Comparison of ENCODE assay signal across 15 cellular contexts in genomic region chr14:34368115-34368970, GRCh38.
A peak's percentile ranks its signal among the peaks of the same experiment; 100 is the strongest.
DNase-seq lines count a peak whose midpoint lies in the region; ATAC-seq and TF ChIP-seq lines count a peak whose summit lies in the region.
"Had no signal": no experiment of that assay in that cellular context is flagged by ENCODE, and none has a peak within 500 bp of the region (broad histone marks: within the 10 kb centered on the region; RNA-seq: fewer than 3 reads in every experiment).

No MANE protein-coding gene starts in this region.

- H3K9ac ChIP-seq in colonic mucosa (ENCODE audit: low read depth in 2 of 2, low read length in 2 of 2) = no peak overlapping the region

- no peak overlapping the region for H3K4me3 ChIP-seq in colonic mucosa
- H3K4me3 ChIP-seq in mucosa of descending colon = no peak overlapping the region
- H3K4me3 ChIP-seq: GM23338, SJCRH30, spleen had no signal

- intact Hi-C loops in colonic mucosa (cut with DNase I) = loop anchor here (5.0 kb wide), 1 partner anchor 129 kb away; no protein-coding TSS in a partner anchor
- intact Hi-C loops in mucosa of descending colon (cut with DNase I, micrococcal nuclease) = no loop called here

- no peaks in the 10 kb centered on the region for H3K27me3 ChIP-seq in colonic mucosa
- H3K27me3 ChIP-seq: SJCRH30 had no signal

- H3K4me1 ChIP-seq in colonic mucosa = no peaks in the 10 kb centered on the region
- H3K4me1 ChIP-seq in mucosa of descending colon (ENCODE audit: low read depth) = peaks cover 28% of the 10 kb centered on the region

- H3K27ac ChIP-seq in colonic mucosa = peak overlapping the region; percentile 82
- H3K27ac ChIP-seq: SJCRH30 had no signal

- ATAC-seq in mucosa of descending colon (peak; percentile 85), GM19328 (IDR thresholded peaks at IDR 0.05; ENCODE audit: unreplicated experiment) (no peak), GM18498 (IDR thresholded peaks at IDR 0.05; ENCODE audit: unreplicated experiment) (no peak)
- ATAC-seq: activated CD8-positive, alpha-beta T cell treated with anti-CD3 and anti-CD28 coated beads for 36 hours; GM23338 had no signal

- DNase-seq in DMS153 treated with DMSO at 0.1 percent for 48 hours (lab: John Stamatoyannopoulos, UW; ENCODE audit: unreplicated experiment) = peak; percentile 50
- peak; percentile 83 for DNase-seq in NOMO-1 treated with DMSO at 0.1 percent for 48 hours (lab: John Stamatoyannopoulos, UW; ENCODE audit: unreplicated experiment)
- peak; percentile 69 for DNase-seq in colonic mucosa
- peak in 1 of 3 donors; percentile 57 for DNase-seq in mucosa of descending colon
- no peak for DNase-seq in NCI-H82 treated with DMSO at 0.1 percent for 48 hours (lab: John Stamatoyannopoulos, UW; ENCODE audit: unreplicated experiment)
- no peak for DNase-seq in COLO668 (lab: John Stamatoyannopoulos, UW; ENCODE audit: unreplicated experiment)
- DNase-seq: activated CD8-positive, alpha-beta T cell treated with anti-CD3 and anti-CD28 coated beads for 36 hours; amygdala; DMS 273 treated with DMSO at 0.1 percent for 48 hours; NCI-H1694 treated with DMSO at 0.1 percent for 48 hours; SJCRH30; spleen had no signal

- TF ChIP-seq CTCF in colonic mucosa (IDR thresholded peaks at IDR 0.05) (no peak), mucosa of descending colon (IDR thresholded peaks at IDR 0.05) (no peak)

- no peaks in the 10 kb centered on the region for H3K36me3 ChIP-seq in colonic mucosa
- no peaks in the 10 kb centered on the region for H3K36me3 ChIP-seq in mucosa of descending colon (ENCODE audit: low read depth)
- H3K36me3 ChIP-seq: SJCRH30, spleen had no signal

- H3K9me3 ChIP-seq in colonic mucosa (no peaks in the 10 kb centered on the region), mucosa of descending colon (no peaks in the 10 kb centered on the region)
- H3K9me3 ChIP-seq: SJCRH30, spleen had no signal

Comparison
In these comparisons a context has a peak if more than half of its experiments do, and no peak if none do; other contexts are left out.
1. DNase-seq: peak in DMS153 treated with DMSO at 0.1 percent for 48 hours (single experiment), NOMO-1 treated with DMSO at 0.1 percent for 48 hours (single experiment) and colonic mucosa (single experiment); none in NCI-H82 treated with DMSO at 0.1 percent for 48 hours (single experiment) and COLO668 (single experiment).